In the genomic region with DNA sequence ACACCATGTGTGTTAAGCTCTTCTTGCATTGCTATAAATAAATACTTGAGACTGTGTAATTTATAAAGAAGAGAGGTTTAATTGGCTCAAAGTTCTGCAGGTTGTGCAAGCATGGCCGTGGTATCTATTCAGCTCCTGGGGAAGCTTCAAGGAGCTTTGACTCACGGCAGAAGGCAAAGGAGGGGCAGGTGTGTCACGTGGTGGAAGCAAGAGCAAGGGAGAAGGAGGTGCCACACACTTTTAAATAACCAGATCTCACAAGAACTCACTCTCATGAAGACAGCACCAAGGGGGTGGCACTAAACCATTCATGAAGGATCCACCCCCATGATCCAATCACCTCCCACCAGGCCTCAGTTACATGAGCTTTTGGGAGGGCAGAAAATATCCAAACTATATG, we compare ENCODE assay signal across 25 cellular contexts.
"Had no signal": no experiment of that assay in that cellular context is flagged by ENCODE, and none has a peak within 500 bp of the region (broad histone marks: within the 10 kb centered on the region; RNA-seq: fewer than 3 reads in every experiment).

No MANE protein-coding gene starts in this region.

- ATAC-seq: effector memory CD8-positive, alpha-beta T cell; gastroesophageal sphincter; heart left ventricle; left colon; left lobe of liver; left ventricle myocardium superior; lower lobe of right lung; mucosa of descending colon; natural killer cell had no signal

- H3K4me1 ChIP-seq: colonic mucosa, esophagus squamous epithelium, gastroesophageal sphincter, heart left ventricle, lower lobe of right lung had no signal

- H3K4me1 Mint-ChIP-seq: endodermal cell, immature natural killer cell, natural killer cell had no signal

- H3K36me3 ChIP-seq: colonic mucosa, esophagus squamous epithelium, gastroesophageal sphincter, heart left ventricle, lower lobe of right lung had no signal

- H3K27ac ChIP-seq: colonic mucosa, esophagus squamous epithelium, gastroesophageal sphincter, heart left ventricle, hepatocyte, lower lobe of right lung had no signal

- H3K36me3 Mint-ChIP-seq: immature natural killer cell had no signal

- H3K4me3 ChIP-seq: colonic mucosa, esophagus squamous epithelium, gastroesophageal sphincter, heart left ventricle, hepatocyte, lower lobe of right lung, mucosa of descending colon had no signal

- H3K4me3 Mint-ChIP-seq: dendritic cell treated with granulocyte-macrophage colony-stimulating factor and Interleukin-4, amounts not matched to agents 40 ng/mL and 50 ng/mL, for 4 days; effector memory CD8-positive, alpha-beta T cell; endodermal cell; immature natural killer cell; mesothelial cell of epicardium; naive B cell; natural killer cell had no signal

- H3K27ac Mint-ChIP-seq: dendritic cell treated with granulocyte-macrophage colony-stimulating factor and Interleukin-4, amounts not matched to agents 40 ng/mL and 50 ng/mL, for 4 days; effector memory CD8-positive, alpha-beta T cell; endodermal cell; immature natural killer cell; mesothelial cell of epicardium; naive B cell; natural killer cell had no signal

- DNase-seq: colonic mucosa; cortex of kidney; effector CD8-positive, alpha-beta T cell; effector memory CD8-positive, alpha-beta T cell; endodermal cell; esophagus squamous epithelium; foreskin fibroblast; heart left ventricle; hypothalamus; immature natural killer cell; islet precursor cell; kidney; kidney glomerular epithelial cell; left colon; left ventricle myocardium superior; lower lobe of right lung; mesenchymal stem cell; mucosa of descending colon; naive B cell; natural killer cell had no signal

- H3K9me3 ChIP-seq: colonic mucosa, esophagus squamous epithelium had no signal

- H3K27me3 ChIP-seq: colonic mucosa, esophagus squamous epithelium, gastroesophageal sphincter, hepatocyte had no signal
